ENCODE assay signal across 26 cellular contexts in genomic region chr19:52226652-52227051, GRCh38. TPM values are rescaled to one million over a fixed set of nuclear protein-coding genes. Genes with fewer than 3 reads are reported as not detected.
A peak's percentile ranks its signal among the peaks of the same experiment; 100 is the strongest.
DNase-seq lines count a peak whose midpoint lies in the region; ATAC-seq and TF ChIP-seq lines count a peak whose summit lies in the region.
"Had no signal": no experiment of that assay in that cellular context is flagged by ENCODE, and none has a peak within 500 bp of the region (broad histone marks: within the 10 kb centered on the region; RNA-seq: fewer than 3 reads in every experiment).

No MANE protein-coding gene starts in this region.

- H2AK5ac ChIP-seq in H9 (ENCODE audit: insufficient read length, low read length), result no peak overlapping the region

- no peak overlapping the region for H3K56ac ChIP-seq in H9 (ENCODE audit: insufficient read length, low read depth, low read length)

- H3K79me2 ChIP-seq in H9 (ENCODE audit: insufficient read depth, low read length), result no peaks in the 10 kb centered on the region
- H3K79me2 ChIP-seq: hepatocyte had no signal

- no peak for TF ChIP-seq CTCF in activated CD8-positive, alpha-beta T cell treated with anti-CD3 and anti-CD28 coated beads for 36 hours (IDR thresholded peaks at IDR 0.05)
- TF ChIP-seq CTCF in GM10248 (IDR thresholded peaks at IDR 0.05; ENCODE audit: control extremely low read depth, extremely low read depth, low read depth, missing control alignments) (no peak), esophagus muscularis mucosa (IDR thresholded peaks at IDR 0.05) (no peak), H9 (conservative IDR thresholded peaks at IDR 0.05) (no peak)

- no peak overlapping the region for H2BK5ac ChIP-seq in H9 (ENCODE audit: insufficient read length, low read length)

- H3K23me2 ChIP-seq in H9 (ENCODE audit: insufficient read length, low read depth, low read length, poor library complexity, severe bottlenecking), result no peaks in the 10 kb centered on the region

- TF ChIP-seq EP300 in esophagus muscularis mucosa (IDR thresholded peaks at IDR 0.05), result no peak

- H3K79me1 ChIP-seq in H9 (ENCODE audit: insufficient read depth, low read depth, low read length, poor library complexity, severe bottlenecking), result no peaks in the 10 kb centered on the region

- peak; percentile 53 for ATAC-seq in activated CD8-positive, alpha-beta T cell treated with anti-CD3 and anti-CD28 coated beads for 36 hours
- no peak for ATAC-seq in activated CD8-positive, alpha-beta T cell treated with anti-CD3 and anti-CD28 coated beads, Interleukin-2, amount 10 ng/mL, durations not matched to agents 7 days and 5 days
- peak in 1 of 2 donors; percentile 40 for ATAC-seq in natural killer cell treated with Interleukin-12 subunit alpha and Interleukin-12 subunit beta and Interleukin-15 and Interleukin-18, amount 100 ng/mL, for 72 hours
- ATAC-seq in GM18867 (IDR thresholded peaks at IDR 0.05; ENCODE audit: unreplicated experiment), result no peak
- ATAC-seq: body of pancreas, left ventricle myocardium superior, upper lobe of right lung had no signal

- H3K36me3 Mint-ChIP-seq in activated CD8-positive, alpha-beta T cell treated with anti-CD3 and anti-CD28 coated beads for 36 hours (ENCODE audit: low read depth), result peaks cover 51% of the 10 kb centered on the region
- H3K36me3 Mint-ChIP-seq in activated CD8-positive, alpha-beta T cell treated with anti-CD3 and anti-CD28 coated beads, Interleukin-2, amount 10 ng/mL, durations not matched to agents 7 days and 5 days (ENCODE audit: low read depth), result peaks cover 85% of the 10 kb centered on the region
- peaks cover 81% of the 10 kb centered on the region for H3K36me3 Mint-ChIP-seq in activated T-helper 2 cell treated with anti-CD3 and anti-CD28 coated beads, Interferon-gamma antibody, Interleukin-2, Interleukin-4, amounts not matched to agents 10 μg/mL and 5 μg/mL and 100 μg/mL, durations not matched to agents 14 hours and 24 hours and 36 hours (ENCODE audit: low read depth)
- peaks cover 35% of the 10 kb centered on the region for H3K36me3 Mint-ChIP-seq in natural killer cell treated with Interleukin-12 subunit alpha and Interleukin-12 subunit beta and Interleukin-15 and Interleukin-18, amount 100 ng/mL, for 72 hours
- peaks cover 60 to 79% (median 66%) of the 10 kb centered on the region in 3 experiments for H3K36me3 Mint-ChIP-seq in H9 (ENCODE audit: insufficient read depth in 1 of 3, low read depth in 3 of 3)

- peaks cover 56 to 83% (median 75%) of the 10 kb centered on the region in 4 donors for H3K36me3 ChIP-seq in esophagus muscularis mucosa

- no peak overlapping the region for H3K18ac ChIP-seq in H9 (ENCODE audit: insufficient read length, low read depth, low read length)

- TF ChIP-seq POLR2A in esophagus muscularis mucosa (IDR thresholded peaks at IDR 0.05; ENCODE audit: low read depth), result no peak

- H3K9me3 ChIP-seq in esophagus muscularis mucosa (no peaks in the 10 kb centered on the region), H9 (ENCODE audit: control insufficient read depth, low read depth, low read length) (no peaks in the 10 kb centered on the region)
- H3K9me3 ChIP-seq: BLaER1 treated with 17β-estradiol and CSF1 and Interleukin-3, amounts not matched to agents 10 nM and 100 nM; body of pancreas; neutrophil; psoas muscle; upper lobe of right lung had no signal

- intact Hi-C loops in activated CD8-positive, alpha-beta T cell treated with anti-CD3 and anti-CD28 coated beads for 36 hours (cut with micrococcal nuclease), result no loop called here
- intact Hi-C loops in activated T-helper 2 cell treated with anti-CD3 and anti-CD28 coated beads, Interferon-gamma antibody, Interleukin-2, Interleukin-4, amounts not matched to agents 10 μg/mL and 5 μg/mL and 100 μg/mL, durations not matched to agents 14 hours and 24 hours and 36 hours (cut with micrococcal nuclease), result no loop called here
- intact Hi-C loops in esophagus muscularis mucosa (cut with DNase I), result no loop called here

- H3K4me3 Mint-ChIP-seq in activated CD8-positive, alpha-beta T cell treated with anti-CD3 and anti-CD28 coated beads for 36 hours, result no peak overlapping the region
- no peak overlapping the region for H3K4me3 Mint-ChIP-seq in activated CD8-positive, alpha-beta T cell treated with anti-CD3 and anti-CD28 coated beads, Interleukin-2, amount 10 ng/mL, durations not matched to agents 7 days and 5 days
- H3K4me3 Mint-ChIP-seq in activated T-helper 2 cell treated with anti-CD3 and anti-CD28 coated beads, Interferon-gamma antibody, Interleukin-2, Interleukin-4, amounts not matched to agents 10 μg/mL and 5 μg/mL and 100 μg/mL, durations not matched to agents 14 hours and 24 hours and 36 hours (ENCODE audit: low read depth), result no peak overlapping the region
- no peak overlapping the region for H3K4me3 Mint-ChIP-seq in natural killer cell treated with Interleukin-12 subunit alpha and Interleukin-12 subunit beta and Interleukin-15 and Interleukin-18, amount 100 ng/mL, for 72 hours
- H3K4me3 Mint-ChIP-seq in H9, result no peak overlapping the region
- H3K4me3 Mint-ChIP-seq: activated B cell treated with CpG ODN at 0.5 μM for 24 hours had no signal

- 88% methylated on average over 4 of the region's 4 CpGs for WGBS in esophagus muscularis mucosa
- no CpG with 5 or more reads among the region's 4 CpGs for WGBS in H9 (ENCODE audit: extremely low coverage, insufficient read length, low lambda C conversion rate)

- no peaks in the 10 kb centered on the region for H4K20me1 ChIP-seq in H9 (ENCODE audit: control insufficient read depth, insufficient read depth, insufficient read length)

- H2BK120ac ChIP-seq in H9 (ENCODE audit: low read depth, low read length, poor library complexity, severe bottlenecking), result no peak overlapping the region

- no peak overlapping the region for H3K4me2 ChIP-seq in H9 (ENCODE audit: insufficient read depth, insufficient read length, low read length)
- H3K4me2 ChIP-seq: BLaER1 treated with 17β-estradiol and CSF1 and Interleukin-3, amounts not matched to agents 10 nM and 100 nM; hepatocyte had no signal

- no peak overlapping the region for H3K9ac ChIP-seq in H9 (ENCODE audit: extremely low read depth, insufficient read length, low read length)
- H3K9ac ChIP-seq: BLaER1 treated with 17β-estradiol and CSF1 and Interleukin-3, amounts not matched to agents 10 nM and 100 nM had no signal

- no peak overlapping the region for H3T11ph ChIP-seq in H9 (ENCODE audit: low read length)

- H3K9me3 Mint-ChIP-seq in activated CD8-positive, alpha-beta T cell treated with anti-CD3 and anti-CD28 coated beads for 36 hours, result no peaks in the 10 kb centered on the region
- no peaks in the 10 kb centered on the region for H3K9me3 Mint-ChIP-seq in activated CD8-positive, alpha-beta T cell treated with anti-CD3 and anti-CD28 coated beads, Interleukin-2, amount 10 ng/mL, durations not matched to agents 7 days and 5 days (ENCODE audit: insufficient read depth)
- H3K9me3 Mint-ChIP-seq in activated T-helper 2 cell treated with anti-CD3 and anti-CD28 coated beads, Interferon-gamma antibody, Interleukin-2, Interleukin-4, amounts not matched to agents 10 μg/mL and 5 μg/mL and 100 μg/mL, durations not matched to agents 14 hours and 24 hours and 36 hours, result no peaks in the 10 kb centered on the region
- H3K9me3 Mint-ChIP-seq in natural killer cell treated with Interleukin-12 subunit alpha and Interleukin-12 subunit beta and Interleukin-15 and Interleukin-18, amount 100 ng/mL, for 72 hours, result no peaks in the 10 kb centered on the region
- no peaks in the 10 kb centered on the region for H3K9me3 Mint-ChIP-seq in H9
- H3K9me3 Mint-ChIP-seq: activated B cell treated with CpG ODN at 0.5 μM for 24 hours had no signal

- H2BK15ac ChIP-seq in H9 (ENCODE audit: low read depth, low read length), result no peak overlapping the region

- no peak overlapping the region for H3K4me3 ChIP-seq in esophagus muscularis mucosa
- H3K4me3 ChIP-seq: BLaER1 treated with 17β-estradiol and CSF1 and Interleukin-3, amounts not matched to agents 10 nM and 100 nM; body of pancreas; hepatocyte; psoas muscle; SK-N-MC; upper lobe of right lung had no signal

- H3K27me3 ChIP-seq in esophagus muscularis mucosa (no peaks in the 10 kb centered on the region), H9 (ENCODE audit: insufficient read depth, low read length) (no peaks in the 10 kb centered on the region)
- H3K27me3 ChIP-seq: BLaER1 treated with 17β-estradiol and CSF1 and Interleukin-3, amounts not matched to agents 10 nM and 100 nM; body of pancreas; hepatocyte; neutrophil; upper lobe of right lung had no signal

- H3K4me1 Mint-ChIP-seq in activated CD8-positive, alpha-beta T cell treated with anti-CD3 and anti-CD28 coated beads for 36 hours (ENCODE audit: low read depth), result peaks cover 16% of the 10 kb centered on the region
- peaks cover 14% of the 10 kb centered on the region for H3K4me1 Mint-ChIP-seq in activated CD8-positive, alpha-beta T cell treated with anti-CD3 and anti-CD28 coated beads, Interleukin-2, amount 10 ng/mL, durations not matched to agents 7 days and 5 days (ENCODE audit: low read depth)
- H3K4me1 Mint-ChIP-seq in activated T-helper 2 cell treated with anti-CD3 and anti-CD28 coated beads, Interferon-gamma antibody, Interleukin-2, Interleukin-4, amounts not matched to agents 10 μg/mL and 5 μg/mL and 100 μg/mL, durations not matched to agents 14 hours and 24 hours and 36 hours (ENCODE audit: low read depth), result peaks cover 6% of the 10 kb centered on the region
- peaks cover 10 to 34% of the 10 kb centered on the region in 2 donors for H3K4me1 Mint-ChIP-seq in natural killer cell treated with Interleukin-12 subunit alpha and Interleukin-12 subunit beta and Interleukin-15 and Interleukin-18, amount 100 ng/mL, for 72 hours (ENCODE audit: low read depth in 2 of 2)
- no peaks in the 10 kb centered on the region for H3K4me1 Mint-ChIP-seq in H9

- no peak overlapping the region for H3K4ac ChIP-seq in H9 (ENCODE audit: low read depth, low read length)

- H3K23ac ChIP-seq in H9 (ENCODE audit: insufficient read length, low read depth, low read length), result no peak overlapping the region

- DNase-seq in activated CD8-positive, alpha-beta T cell treated with anti-CD3 and anti-CD28 coated beads for 36 hours, result peak; percentile 19
- no peak for DNase-seq in activated CD8-positive, alpha-beta T cell treated with anti-CD3 and anti-CD28 coated beads, Interleukin-2, amount 10 ng/mL, durations not matched to agents 7 days and 5 days
- peak; percentile 11 for DNase-seq in GM10248 (ENCODE audit: extremely low spot score)
- DNase-seq in activated T-helper 2 cell treated with anti-CD3 and anti-CD28 coated beads, Interferon-gamma antibody, Interleukin-2, Interleukin-4, amounts not matched to agents 10 μg/mL and 5 μg/mL and 100 μg/mL, durations not matched to agents 14 hours and 24 hours and 36 hours (ENCODE audit: low spot score), result no peak
- no peak for DNase-seq in natural killer cell treated with Interleukin-12 subunit alpha and Interleukin-12 subunit beta and Interleukin-15 and Interleukin-18, amount 100 ng/mL, for 72 hours (ENCODE audit: low spot score)
- DNase-seq in esophagus muscularis mucosa (ENCODE audit: extremely low spot score), result no peak
- no peak for DNase-seq in H9
- DNase-seq: activated B cell treated with CpG ODN at 0.5 μM for 24 hours; activated CD8-positive, alpha-beta memory T cell treated with anti-CD3 and anti-CD28 coated beads, Interleukin-2, amount 50 U/mL, for 4 hours; body of pancreas; effector CD4-positive, alpha-beta T cell; EL; foreskin melanocyte; GOT3; Karpas-422; left ventricle myocardium superior; NCI-H1694 treated with DMSO at 0.1 percent for 48 hours; NCI-H526 treated with DMSO at 0.1 percent for 48 hours; psoas muscle; substantia nigra; upper lobe of right lung had no signal

- H2AFZ ChIP-seq in H9 (ENCODE audit: low read length), result no peak overlapping the region
- H2AFZ ChIP-seq: hepatocyte had no signal

- H3K4me1 ChIP-seq in esophagus muscularis mucosa (no peaks in the 10 kb centered on the region), H9 (ENCODE audit: insufficient read depth, low read length) (no peaks in the 10 kb centered on the region)
- H3K4me1 ChIP-seq: BLaER1 treated with 17β-estradiol and CSF1 and Interleukin-3, amounts not matched to agents 10 nM and 100 nM; body of pancreas; psoas muscle; upper lobe of right lung had no signal

- H3K27ac Mint-ChIP-seq in activated CD8-positive, alpha-beta T cell treated with anti-CD3 and anti-CD28 coated beads for 36 hours, result peak overlapping the region; percentile 75
- no peak overlapping the region for H3K27ac Mint-ChIP-seq in activated CD8-positive, alpha-beta T cell treated with anti-CD3 and anti-CD28 coated beads, Interleukin-2, amount 10 ng/mL, durations not matched to agents 7 days and 5 days
- H3K27ac Mint-ChIP-seq in activated T-helper 2 cell treated with anti-CD3 and anti-CD28 coated beads, Interferon-gamma antibody, Interleukin-2, Interleukin-4, amounts not matched to agents 10 μg/mL and 5 μg/mL and 100 μg/mL, durations not matched to agents 14 hours and 24 hours and 36 hours, result peak overlapping the region; percentile 14
- H3K27ac Mint-ChIP-seq in natural killer cell treated with Interleukin-12 subunit alpha and Interleukin-12 subunit beta and Interleukin-15 and Interleukin-18, amount 100 ng/mL, for 72 hours, result peak overlapping the region; percentile 59 to 84
- H3K27ac Mint-ChIP-seq in H9, result no peak overlapping the region; a peak in 2 of 7 replicates
- H3K27ac Mint-ChIP-seq: activated B cell treated with CpG ODN at 0.5 μM for 24 hours had no signal

- no peak overlapping the region for H2BK12ac ChIP-seq in H9 (ENCODE audit: insufficient read length, low read depth, low read length)

- no peaks in the 10 kb centered on the region for H3K27me3 Mint-ChIP-seq in activated CD8-positive, alpha-beta T cell treated with anti-CD3 and anti-CD28 coated beads for 36 hours
- H3K27me3 Mint-ChIP-seq in activated CD8-positive, alpha-beta T cell treated with anti-CD3 and anti-CD28 coated beads, Interleukin-2, amount 10 ng/mL, durations not matched to agents 7 days and 5 days (ENCODE audit: low read depth), result no peaks in the 10 kb centered on the region
- H3K27me3 Mint-ChIP-seq in activated T-helper 2 cell treated with anti-CD3 and anti-CD28 coated beads, Interferon-gamma antibody, Interleukin-2, Interleukin-4, amounts not matched to agents 10 μg/mL and 5 μg/mL and 100 μg/mL, durations not matched to agents 14 hours and 24 hours and 36 hours (ENCODE audit: low read depth), result no peaks in the 10 kb centered on the region
- H3K27me3 Mint-ChIP-seq in natural killer cell treated with Interleukin-12 subunit alpha and Interleukin-12 subunit beta and Interleukin-15 and Interleukin-18, amount 100 ng/mL, for 72 hours, result no peaks in the 10 kb centered on the region
- no peaks in the 10 kb centered on the region for H3K27me3 Mint-ChIP-seq in H9 (ENCODE audit: low read depth)
- H3K27me3 Mint-ChIP-seq: activated B cell treated with CpG ODN at 0.5 μM for 24 hours had no signal

- H3K27ac ChIP-seq in esophagus muscularis mucosa (replicated peaks in 1 of 4) (no peak overlapping the region), H9 (ENCODE audit: insufficient read length, low read depth, low read length) (no peak overlapping the region)
- H3K27ac ChIP-seq: body of pancreas, hepatocyte, neutrophil, psoas muscle, SK-N-MC, upper lobe of right lung had no signal

- CTCF ChIA-PET in activated CD8-positive, alpha-beta T cell treated with anti-CD3 and anti-CD28 coated beads for 36 hours (lab: Charles Lee), result no interaction called here
- CTCF ChIA-PET in activated CD8-positive, alpha-beta T cell treated with anti-CD3 and anti-CD28 coated beads, Interleukin-2, amount 10 ng/mL, durations not matched to agents 7 days and 5 days (lab: Charles Lee), result interaction anchor here (0.8 to 1.9 kb wide), 3 partner anchors 11 to 449 kb away, joined by 3 to 11 read pairs (median 3); no protein-coding TSS in a partner anchor
- CTCF ChIA-PET in GM10248 (lab: Yijun Ruan, JAX), result interaction anchor here (4.0 kb wide), 1 partner anchor 11 kb away, joined by 25 read pairs; no protein-coding TSS in a partner anchor

- no peak overlapping the region for H4K8ac ChIP-seq in H9 (replicated peaks; ENCODE audit: insufficient read length, low read depth, low read length)

- H4K91ac ChIP-seq in H9 (ENCODE audit: insufficient read length, low read depth, low read length), result no peak overlapping the region

- H3K14ac ChIP-seq in H9 (ENCODE audit: insufficient read depth, low read length), result no peak overlapping the region

- POLR2A ChIA-PET in activated CD8-positive, alpha-beta T cell treated with anti-CD3 and anti-CD28 coated beads for 36 hours (lab: Charles Lee), result interaction anchor here (1.4 kb wide), 1 partner anchor 27 kb away, joined by 5 read pairs; no protein-coding TSS in a partner anchor
- POLR2A ChIA-PET in activated CD8-positive, alpha-beta T cell treated with anti-CD3 and anti-CD28 coated beads, Interleukin-2, amount 10 ng/mL, durations not matched to agents 7 days and 5 days (lab: Charles Lee), result no interaction called here
- POLR2A ChIA-PET in GM10248 (lab: Yijun Ruan, JAX), result no interaction called here

- no peak overlapping the region for H2BK20ac ChIP-seq in H9 (ENCODE audit: low read depth, low read length, poor library complexity, severe bottlenecking)

- H4K5ac ChIP-seq in H9 (ENCODE audit: insufficient read length, low read depth, low read length), result no peak overlapping the region

RNA-seq across cellular contexts. Expression of gene PPP2R1A, which starts 36.8 kb away (rescaled TPM):
- total RNA-seq in activated CD8-positive, alpha-beta T cell treated with anti-CD3 and anti-CD28 coated beads for 36 hours, result 100 to 1,000 TPM; 236 to 237 TPM
- total RNA-seq in activated CD8-positive, alpha-beta T cell treated with anti-CD3 and anti-CD28 coated beads, Interleukin-2, amount 10 ng/mL, durations not matched to agents 7 days and 5 days, result 100 to 1,000 TPM; 223 to 225 TPM
- 218 and 225 TPM in 2 replicates for total RNA-seq in activated T-helper 2 cell treated with anti-CD3 and anti-CD28 coated beads, Interferon-gamma antibody, Interleukin-2, Interleukin-4, amounts not matched to agents 10 μg/mL and 5 μg/mL and 100 μg/mL, durations not matched to agents 14 hours and 24 hours and 36 hours
- 100 to 1,000 TPM; 241 to 252 TPM for total RNA-seq in natural killer cell treated with Interleukin-12 subunit alpha and Interleukin-12 subunit beta and Interleukin-15 and Interleukin-18, amount 100 ng/mL, for 72 hours
- total RNA-seq in esophagus muscularis mucosa (100 to 1,000 TPM; 192 to 304 (median 221) TPM), H9 (2021) (423 and 432 TPM in 2 replicates)

RNA-seq across cellular contexts. Expression of gene ZNF766, which starts 42.7 kb away (rescaled TPM):
- 10 to 100 TPM; 30.7 to 32.9 TPM for total RNA-seq in activated CD8-positive, alpha-beta T cell treated with anti-CD3 and anti-CD28 coated beads for 36 hours
- total RNA-seq in activated CD8-positive, alpha-beta T cell treated with anti-CD3 and anti-CD28 coated beads, Interleukin-2, amount 10 ng/mL, durations not matched to agents 7 days and 5 days, result 10 to 100 TPM; 18.9 to 23.7 TPM
- 15.9 and 18.2 TPM in 2 replicates for total RNA-seq in activated T-helper 2 cell treated with anti-CD3 and anti-CD28 coated beads, Interferon-gamma antibody, Interleukin-2, Interleukin-4, amounts not matched to agents 10 μg/mL and 5 μg/mL and 100 μg/mL, durations not matched to agents 14 hours and 24 hours and 36 hours
- total RNA-seq in natural killer cell treated with Interleukin-12 subunit alpha and Interleukin-12 subunit beta and Interleukin-15 and Interleukin-18, amount 100 ng/mL, for 72 hours, result 10 to 100 TPM; 13.3 to 18.1 TPM
- total RNA-seq in esophagus muscularis mucosa (10 to 100 TPM in 2 of 4 donors, 1 to 10 TPM in 2; 8.3 to 13.9 (median 10.8) TPM), H9 (2021) (31.4 and 33.6 TPM in 2 replicates)

RNA-seq across cellular contexts. Expression of gene ZNF836, which starts 55.2 kb away (rescaled TPM):
- total RNA-seq in activated CD8-positive, alpha-beta T cell treated with anti-CD3 and anti-CD28 coated beads for 36 hours, result 10 to 100 TPM; 10.3 to 12.6 TPM
- total RNA-seq in activated CD8-positive, alpha-beta T cell treated with anti-CD3 and anti-CD28 coated beads, Interleukin-2, amount 10 ng/mL, durations not matched to agents 7 days and 5 days, result 10 to 100 TPM; 15.5 to 18.7 TPM
- 7.2 and 8.8 TPM in 2 replicates for total RNA-seq in activated T-helper 2 cell treated with anti-CD3 and anti-CD28 coated beads, Interferon-gamma antibody, Interleukin-2, Interleukin-4, amounts not matched to agents 10 μg/mL and 5 μg/mL and 100 μg/mL, durations not matched to agents 14 hours and 24 hours and 36 hours
- total RNA-seq in natural killer cell treated with Interleukin-12 subunit alpha and Interleukin-12 subunit beta and Interleukin-15 and Interleukin-18, amount 100 ng/mL, for 72 hours, result 10 to 100 TPM in 1 of 2 donors, 1 to 10 TPM in 1; 8.3 to 12.9 TPM
- total RNA-seq in esophagus muscularis mucosa, result 10 to 100 TPM in 2 of 4 donors, 1 to 10 TPM in 2; 5.8 to 13.1 (median 9.1) TPM
- total RNA-seq in H9 (2021), result 17.4 and 18.3 TPM in 2 replicates

Comparison
In these comparisons a context has a peak if more than half of its experiments do, and no peak if none do; other contexts are left out.
1. DNase-seq: peak in activated CD8-positive, alpha-beta T cell treated with anti-CD3 and anti-CD28 coated beads for 36 hours (single experiment) and GM10248 (single experiment); none in activated CD8-positive, alpha-beta T cell treated with anti-CD3 and anti-CD28 coated beads, Interleukin-2, amount 10 ng/mL, durations not matched to agents 7 days and 5 days (single experiment), activated T-helper 2 cell treated with anti-CD3 and anti-CD28 coated beads, Interferon-gamma antibody, Interleukin-2, Interleukin-4, amounts not matched to agents 10 μg/mL and 5 μg/mL and 100 μg/mL, durations not matched to agents 14 hours and 24 hours and 36 hours (single experiment), natural killer cell treated with Interleukin-12 subunit alpha and Interleukin-12 subunit beta and Interleukin-15 and Interleukin-18, amount 100 ng/mL, for 72 hours (single experiment), esophagus muscularis mucosa (single experiment) and H9 (single experiment).
2. H3K27ac Mint-ChIP-seq: peak in activated CD8-positive, alpha-beta T cell treated with anti-CD3 and anti-CD28 coated beads for 36 hours (single experiment), activated T-helper 2 cell treated with anti-CD3 and anti-CD28 coated beads, Interferon-gamma antibody, Interleukin-2, Interleukin-4, amounts not matched to agents 10 μg/mL and 5 μg/mL and 100 μg/mL, durations not matched to agents 14 hours and 24 hours and 36 hours (single experiment) and natural killer cell treated with Interleukin-12 subunit alpha and Interleukin-12 subunit beta and Interleukin-15 and Interleukin-18, amount 100 ng/mL, for 72 hours (2 of 2); none in activated CD8-positive, alpha-beta T cell treated with anti-CD3 and anti-CD28 coated beads, Interleukin-2, amount 10 ng/mL, durations not matched to agents 7 days and 5 days (single experiment) and H9 (0 of 3).